17 cellular contexts compared by ENCODE assay signal in the genomic region with DNA sequence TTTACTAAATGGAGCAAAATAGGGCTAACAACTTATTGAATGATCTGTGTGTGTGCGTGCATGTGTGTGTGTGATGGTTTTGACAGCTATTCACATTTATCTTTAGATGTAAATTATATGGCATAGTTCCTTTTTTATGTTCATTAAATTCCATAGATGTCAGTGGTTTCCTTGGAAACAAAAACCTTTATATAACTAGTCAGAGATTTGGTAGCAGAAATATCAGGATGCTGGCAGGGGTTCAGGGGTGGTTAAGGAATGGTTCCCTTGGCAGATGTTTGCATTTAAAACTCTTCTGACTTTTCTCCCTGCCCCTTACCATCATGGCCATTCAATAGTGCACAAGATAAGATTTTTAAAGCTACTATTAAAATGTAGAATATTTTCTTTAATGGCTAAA.
DNase-seq lines count a peak whose midpoint lies in the region; ATAC-seq and TF ChIP-seq lines count a peak whose summit lies in the region.
"Had no signal": no experiment of that assay in that cellular context is flagged by ENCODE, and none has a peak within 500 bp of the region (broad histone marks: within the 10 kb centered on the region; RNA-seq: fewer than 3 reads in every experiment).

No MANE protein-coding gene starts in this region.

- H3K27ac ChIP-seq in IMR-90 (ENCODE audit: insufficient read depth, low read length) (no peak overlapping the region), brain microvascular endothelial cell (no peak overlapping the region), neural cell (ENCODE audit: low read length) (peak overlapping the region; percentile 50), upper lobe of right lung (no peak overlapping the region)
- H3K27ac ChIP-seq: parathyroid adenoma, vagina had no signal

- H3K9me3 ChIP-seq in IMR-90 (ENCODE audit: control insufficient read depth, insufficient read depth, low read length) (no peaks in the 10 kb centered on the region), neural cell (ENCODE audit: low read length) (no peaks in the 10 kb centered on the region), upper lobe of right lung (no peaks in the 10 kb centered on the region)
- H3K9me3 ChIP-seq: vagina had no signal

- H2AFZ ChIP-seq in IMR-90 (replicated peaks; ENCODE audit: low read length, poor library complexity) (no peak overlapping the region), neural cell (ENCODE audit: low read depth, low read length) (no peak overlapping the region)

- H3K9ac ChIP-seq in IMR-90 (ENCODE audit: low read depth, low read length) (no peak overlapping the region), neural cell (ENCODE audit: low read length) (no peak overlapping the region)
- H3K9ac ChIP-seq: parathyroid adenoma had no signal

- no peaks in the 10 kb centered on the region for H3K9me2 ChIP-seq in neural cell (ENCODE audit: insufficient read depth, low read length)

- H3K56ac ChIP-seq in IMR-90 (ENCODE audit: extremely low read depth, insufficient read depth, low read length): no peak overlapping the region

- no peak overlapping the region for H4K8ac ChIP-seq in IMR-90 (ENCODE audit: low read depth in 2 of 2, low read length in 2 of 2)

- no peak for TF ChIP-seq POLR2A in IMR-90 (IDR thresholded peaks at IDR 0.05; ENCODE audit: low read depth, low read length)

- CTCF ChIA-PET in IMR-90 (lab: Yijun Ruan, JAX): interaction anchor here (1.0 to 1.7 kb wide), 2 partner anchors 257 to 332 kb away, joined by 4 to 9 read pairs; no protein-coding TSS in a partner anchor
- CTCF ChIA-PET in activated naive CD4-positive, alpha-beta T cell treated with anti-CD3 and anti-CD28 coated beads for 36 hours (lab: Charles Lee): interaction anchor here (0.7 to 5.4 kb wide), 11 partner anchors 8 to 453 kb away, joined by 3 to 22 read pairs (median 4); no protein-coding TSS in a partner anchor

- DNase-seq in AG10803 (ENCODE audit: low read depth) (peak; percentile 75), IMR-90 (peak; percentile 18), brain microvascular endothelial cell (peak; percentile 8), NCI-H1436 (lab: John Stamatoyannopoulos, UW) (no peak), upper lobe of right lung (no peak)
- no peak for DNase-seq in activated naive CD4-positive, alpha-beta T cell treated with anti-CD3 and anti-CD28 coated beads for 36 hours
- DNase-seq: activated CD4-positive, alpha-beta T cell treated with anti-CD3 and anti-CD28 coated beads for 1 hour; CD4-positive, alpha-beta T cell; dorsolateral prefrontal cortex; NCI-H1417 treated with DMSO at 0.1 percent for 48 hours had no signal

- no peak overlapping the region for H3K4ac ChIP-seq in IMR-90 (ENCODE audit: low read depth, low read length)

- H3K27ac Mint-ChIP-seq in activated naive CD4-positive, alpha-beta T cell treated with anti-CD3 and anti-CD28 coated beads for 36 hours: no peak overlapping the region
- H3K27ac Mint-ChIP-seq: activated naive CD8-positive, alpha-beta T cell; activated T-helper 1 cell treated with anti-CD3 and anti-CD28 coated beads, Interleukin-12 subunit alpha, Interleukin-12 subunit beta, Interleukin-2, Interleukin-4 antibody, amounts not matched to agents 30 ng/mL and 10 ng/mL and 1 ng/mL, durations not matched to agents 14 hours and 24 hours and 36 hours; CD4-positive, alpha-beta T cell had no signal

- no TSS peak for BruUV-seq in IMR-90 (replicated peaks; lab: Mats Ljungman, UMichigan)

- peaks cover 5% of the 10 kb centered on the region; the same call in 1 of the 2 replicates for H3K9me1 ChIP-seq in IMR-90 (ENCODE audit: insufficient read depth, low read length)

- TF ChIP-seq EP300 in neural cell (conservative IDR thresholded peaks at IDR 0.05; ENCODE audit: poor library complexity, severe bottlenecking): peak; percentile 55

- H2BK5ac ChIP-seq in IMR-90 (ENCODE audit: low read depth, low read length, poor library complexity, severe bottlenecking): no peak overlapping the region

- H4K20me1 ChIP-seq in IMR-90 (ENCODE audit: insufficient read depth, low read length) (no peaks in the 10 kb centered on the region), neural cell (ENCODE audit: insufficient read depth) (no peaks in the 10 kb centered on the region)

- H2AK5ac ChIP-seq in IMR-90 (ENCODE audit: low read depth, low read length): no peak overlapping the region

- TF ChIP-seq RAD21 in IMR-90 (IDR thresholded peaks at IDR 0.05; ENCODE audit: low read length): no peak
- no peak for TF ChIP-seq RAD21 in neural cell (conservative IDR thresholded peaks at IDR 0.05)

- dilution Hi-C loops in IMR-90 (cut with HindIII; ENCODE audit: low sequenced_read_pairs, unreplicated experiment): no loop called here

- no peak overlapping the region for H4K5ac ChIP-seq in IMR-90 (ENCODE audit: low read depth, low read length)

- H2BK120ac ChIP-seq in IMR-90 (ENCODE audit: low read depth, low read length): no peak overlapping the region

- intact Hi-C loops in IMR-90 (cut with micrococcal nuclease): loop anchor here (1.0 to 5.0 kb wide), 4 partner anchors 166 to 345 kb away; a partner anchor contains a TSS
- intact Hi-C loops in activated naive CD4-positive, alpha-beta T cell treated with anti-CD3 and anti-CD28 coated beads for 36 hours (cut with micrococcal nuclease): loop anchor here (1.0 to 10.0 kb wide), 4 partner anchors 256 to 454 kb away; a partner anchor contains a TSS
- intact Hi-C loops in upper lobe of right lung (cut with DNase I): no loop called here

- POLR2A ChIA-PET in IMR-90 (lab: Charles Lee; ENCODE audit: unreplicated experiment): no interaction called here

- H3K36me3 Mint-ChIP-seq in activated naive CD4-positive, alpha-beta T cell treated with anti-CD3 and anti-CD28 coated beads for 36 hours (ENCODE audit: low read depth): no peaks in the 10 kb centered on the region
- H3K36me3 Mint-ChIP-seq: activated naive CD8-positive, alpha-beta T cell had no signal

- WGBS in IMR-90 (ENCODE audit: extremely low coverage in 2 of 2, insufficient read length in 1 of 2), 2 experiments: no CpG with 5 or more reads among the region's 1 CpG

- H3F3A ChIP-seq in neural cell (ENCODE audit: insufficient read depth, low read length, poor library complexity, severe bottlenecking): no peaks in the 10 kb centered on the region

- H2BK20ac ChIP-seq in IMR-90 (ENCODE audit: low read depth, low read length): no peak overlapping the region

- no peak overlapping the region for H2AK9ac ChIP-seq in IMR-90 (replicated peaks; ENCODE audit: low read depth, low read length, poor library complexity)

- H3K4me2 ChIP-seq in IMR-90 (ENCODE audit: low read depth, low read length): no peak overlapping the region
- peak overlapping the region; percentile 46 for H3K4me2 ChIP-seq in neural cell (ENCODE audit: low read length)

- H3K4me1 ChIP-seq in IMR-90 (ENCODE audit: control insufficient read depth, insufficient read depth, low read length) (peaks cover 7% of the 10 kb centered on the region), upper lobe of right lung (no peaks in the 10 kb centered on the region)

- peaks cover 3% of the 10 kb centered on the region for H3K27me3 Mint-ChIP-seq in activated naive CD4-positive, alpha-beta T cell treated with anti-CD3 and anti-CD28 coated beads for 36 hours (ENCODE audit: low read depth)
- H3K27me3 Mint-ChIP-seq: activated naive CD8-positive, alpha-beta T cell; CD4-positive, alpha-beta T cell had no signal

- ATAC-seq in IMR-90 (ENCODE audit: low read depth): no peak
- ATAC-seq in upper lobe of right lung: no peak
- ATAC-seq in HG02759 (IDR thresholded peaks at IDR 0.05; ENCODE audit: unreplicated experiment): no peak

- H3K18ac ChIP-seq in IMR-90 (ENCODE audit: low read depth, low read length): no peak overlapping the region

- H3K9me3 Mint-ChIP-seq in activated naive CD4-positive, alpha-beta T cell treated with anti-CD3 and anti-CD28 coated beads for 36 hours: no peaks in the 10 kb centered on the region
- H3K9me3 Mint-ChIP-seq: activated T-helper 1 cell treated with anti-CD3 and anti-CD28 coated beads, Interleukin-12 subunit alpha, Interleukin-12 subunit beta, Interleukin-2, Interleukin-4 antibody, amounts not matched to agents 30 ng/mL and 10 ng/mL and 1 ng/mL, durations not matched to agents 14 hours and 24 hours and 36 hours; CD4-positive, alpha-beta T cell had no signal

- H3K27me3 ChIP-seq in IMR-90 (ENCODE audit: control insufficient read depth, insufficient read depth, low read length) (no peaks in the 10 kb centered on the region), brain microvascular endothelial cell (replicated peaks) (no peaks in the 10 kb centered on the region), neural cell (ENCODE audit: insufficient read depth, low read depth, low read length) (no peaks in the 10 kb centered on the region), upper lobe of right lung (no peaks in the 10 kb centered on the region)
- H3K27me3 ChIP-seq: dorsolateral prefrontal cortex, vagina had no signal

- H2BK15ac ChIP-seq in IMR-90 (ENCODE audit: low read depth, low read length): no peak overlapping the region

- H3K23ac ChIP-seq in IMR-90 (ENCODE audit: low read depth, low read length): no peak overlapping the region

- H4K91ac ChIP-seq in IMR-90 (ENCODE audit: insufficient read depth, low read depth, low read length): no peak overlapping the region

- in situ Hi-C loops in IMR-90 (cut with MboI; ENCODE audit: low sequenced_read_pairs) (loop anchor here (5.0 to 10.0 kb wide), 2 partner anchors 251 to 334 kb away; no protein-coding TSS in a partner anchor), brain microvascular endothelial cell (cut with HindIII; ENCODE audit: low pct_ligation_motif_present, low sequenced_read_pairs) (no loop called here)

- H3K14ac ChIP-seq in IMR-90 (replicated peaks; ENCODE audit: low read depth, low read length): no peak overlapping the region

- no peak for TF ChIP-seq CTCF in AG10803 (conservative IDR thresholded peaks at IDR 0.05; ENCODE audit: low read length)
- no peak for TF ChIP-seq CTCF in IMR-90 (conservative IDR thresholded peaks at IDR 0.05; ENCODE audit: low read depth, low read length)
- TF ChIP-seq CTCF in brain microvascular endothelial cell (IDR thresholded peaks at IDR 0.05; ENCODE audit: low read depth, low read length, missing control alignments): no peak
- TF ChIP-seq CTCF in neural cell (IDR thresholded peaks at IDR 0.05; ENCODE audit: poor library complexity, severe bottlenecking): no peak
- TF ChIP-seq CTCF in upper lobe of right lung (IDR thresholded peaks at IDR 0.05): no peak

- no peak overlapping the region for H3K4me3 ChIP-seq in AG10803 (ENCODE audit: low read length)
- H3K4me3 ChIP-seq in IMR-90 (ENCODE audit: insufficient read depth, low read depth, low read length): no peak overlapping the region
- H3K4me3 ChIP-seq in brain microvascular endothelial cell (ENCODE audit: low read depth, low read length): no peak overlapping the region
- H3K4me3 ChIP-seq in neural cell (ENCODE audit: low read length): peak overlapping the region; percentile 32
- H3K4me3 ChIP-seq in upper lobe of right lung: no peak overlapping the region
- H3K4me3 ChIP-seq: dorsolateral prefrontal cortex, lung, vagina had no signal

- H3K4me1 Mint-ChIP-seq in activated naive CD4-positive, alpha-beta T cell treated with anti-CD3 and anti-CD28 coated beads for 36 hours (ENCODE audit: low read depth): no peaks in the 10 kb centered on the region

- peaks cover 10 to 11% of the 10 kb centered on the region in 2 experiments for H3K79me1 ChIP-seq in IMR-90 (ENCODE audit: low read depth in 1 of 2, low read length in 2 of 2)

- H3K79me2 ChIP-seq in neural cell (replicated peaks; ENCODE audit: insufficient read depth, low read length): no peaks in the 10 kb centered on the region

- no peaks in the 10 kb centered on the region for H3K36me3 ChIP-seq in IMR-90 (ENCODE audit: control insufficient read depth, insufficient read depth, low read length)
- no peaks in the 10 kb centered on the region for H3K36me3 ChIP-seq in brain microvascular endothelial cell (replicated peaks)
- H3K36me3 ChIP-seq in neural cell (ENCODE audit: insufficient read depth, low read length): no peaks in the 10 kb centered on the region
- H3K36me3 ChIP-seq in upper lobe of right lung: no peaks in the 10 kb centered on the region
- H3K36me3 ChIP-seq: vagina had no signal

- no peak overlapping the region for H3K4me3 Mint-ChIP-seq in activated naive CD4-positive, alpha-beta T cell treated with anti-CD3 and anti-CD28 coated beads for 36 hours
- H3K4me3 Mint-ChIP-seq: activated naive CD8-positive, alpha-beta T cell; activated T-helper 1 cell treated with anti-CD3 and anti-CD28 coated beads, Interleukin-12 subunit alpha, Interleukin-12 subunit beta, Interleukin-2, Interleukin-4 antibody, amounts not matched to agents 30 ng/mL and 10 ng/mL and 1 ng/mL, durations not matched to agents 14 hours and 24 hours and 36 hours; CD4-positive, alpha-beta T cell had no signal

Comparison
In these comparisons a context has a peak if more than half of its experiments do, and no peak if none do; other contexts are left out.
1. DNase-seq: peak in AG10803 (single experiment), IMR-90 (single experiment) and brain microvascular endothelial cell (single experiment); none in activated naive CD4-positive, alpha-beta T cell treated with anti-CD3 and anti-CD28 coated beads for 36 hours (single experiment), NCI-H1436 (single experiment) and upper lobe of right lung (single experiment).